In genomic region chr7:17940302-17941170, GRCh38 we compare ENCODE assay signal across 1 cellular context.
A peak's percentile ranks its signal among the peaks of the same experiment; 100 is the strongest.
TF ChIP-seq lines count a peak whose summit lies in the region.

Gene SNX13, minus strand, starts transcription at chr7:17940494. Its CDS starts 199 bp downstream, at chr7:17940295.

TF ChIP-seq in K562, 482 proteins besides CTCF, POLR2A, EP300 and RAD21 (continued from another document and continues in another):
- TF ChIP-seq MYC (IDR thresholded peaks at IDR 0.05; ENCODE audit: low read depth, low read length) (peak; percentile 58), MYC (CRISPR knock-in tag; IDR thresholded peaks at IDR 0.05; ENCODE audit: borderline replicate concordance, low read depth) (peak; percentile 36; the same call in 1 of the 2 replicates), ZNF41 (CRISPR knock-in tag; conservative IDR thresholded peaks at IDR 0.05) (no peak), ZNF134 (CRISPR knock-in tag; conservative IDR thresholded peaks at IDR 0.05) (no peak), IRF1 (CRISPR knock-in tag; IDR thresholded peaks at IDR 0.05; ENCODE audit: borderline replicate concordance) (no peak), ELF1 (tag; IDR thresholded peaks at IDR 0.05) (no peak), HCFC1 (IDR thresholded peaks at IDR 0.05; ENCODE audit: low read depth, low read length) (peak; percentile 70), HNRNPLL (IDR thresholded peaks at IDR 0.05; ENCODE audit: low read depth, low read length, poor library complexity, severe bottlenecking) (peak; percentile 57), SREBF2 (CRISPR knock-in tag; IDR thresholded peaks at IDR 0.05) (no peak), STAT5B (CRISPR knock-in tag; IDR thresholded peaks at IDR 0.05) (no peak), FOXJ2 (tag; IDR thresholded peaks at IDR 0.05) (peak; percentile 64), POLR2G (IDR thresholded peaks at IDR 0.05; ENCODE audit: low read depth, low read length) (peak; percentile 96), CUX1 (CRISPR knock-in tag; IDR thresholded peaks at IDR 0.05) (no peak), AFF4 (CRISPR knock-in tag; IDR thresholded peaks at IDR 0.05) (no peak; the same call in 1 of the 2 replicates), THRB (CRISPR knock-in tag; conservative IDR thresholded peaks at IDR 0.05) (no peak), CREM (IDR thresholded peaks at IDR 0.05; ENCODE audit: low read depth) (peak; percentile 85), ZBTB7A (IDR thresholded peaks at IDR 0.05; ENCODE audit: borderline replicate concordance, control insufficient read depth, low read depth, low read length) (no peak; the same call in 1 of the 2 replicates), HMGXB4 (CRISPR knock-in tag; IDR thresholded peaks at IDR 0.05) (no peak; the same call in 1 of the 2 replicates), JUND (IDR thresholded peaks at IDR 0.05; ENCODE audit: borderline replicate concordance, low read depth, low read length) (peak; percentile 36; the same call in 1 of the 2 replicates), JUND (tag; IDR thresholded peaks at IDR 0.05; ENCODE audit: borderline replicate concordance, low read depth, low read length) (no peak), ZNF23 (CRISPR knock-in tag; IDR thresholded peaks at IDR 0.05) (no peak), RFX1 (IDR thresholded peaks at IDR 0.05) (peak; percentile 86), L3MBTL2 (IDR thresholded peaks at IDR 0.05) (peak; percentile 68), ZC3H8 (IDR thresholded peaks at IDR 0.05) (no peak), PML (IDR thresholded peaks at IDR 0.05; ENCODE audit: low read length) (peak; percentile 33; the same call in 1 of the 2 replicates), RNF2 (IDR thresholded peaks at IDR 0.05) (peak; percentile 73; the same call in 1 of the 2 replicates), NFE2 (IDR thresholded peaks at IDR 0.05; ENCODE audit: low read depth) (no peak), ZNF584 (CRISPR knock-in tag; IDR thresholded peaks at IDR 0.05; ENCODE audit: low read depth) (no peak), C11orf30 (IDR thresholded peaks at IDR 0.05; ENCODE audit: low read depth) (peak; percentile 68), ZNF280A (IDR thresholded peaks at IDR 0.05; ENCODE audit: low read depth, partially characterized antibody) (no peak), ZBTB33 (CRISPR knock-in tag; IDR thresholded peaks at IDR 0.05) (no peak), MTA2 (IDR thresholded peaks at IDR 0.05; ENCODE audit: low read depth) (no peak), NFXL1 (CRISPR knock-in tag; IDR thresholded peaks at IDR 0.05) (no peak), ELK1 (CRISPR knock-in tag; IDR thresholded peaks at IDR 0.05) (no peak), HNRNPK (IDR thresholded peaks at IDR 0.05; ENCODE audit: low read depth, low read length, poor library complexity, severe bottlenecking) (no peak), ZNF436 (CRISPR knock-in tag; IDR thresholded peaks at IDR 0.05) (no peak), ZNF274 (IDR thresholded peaks at IDR 0.05; ENCODE audit: borderline replicate concordance, low read depth, low read length) (no peak), MBD2 (IDR thresholded peaks at IDR 0.05; ENCODE audit: borderline replicate concordance, low read depth) (no peak; the same call in 1 of the 2 replicates), HMG20B (CRISPR knock-in tag; IDR thresholded peaks at IDR 0.05) (no peak), E4F1 (CRISPR knock-in tag; IDR thresholded peaks at IDR 0.05; ENCODE audit: borderline replicate concordance) (no peak), PCBP1 (IDR thresholded peaks at IDR 0.05; ENCODE audit: low read depth, low read length, poor library complexity, severe bottlenecking) (no peak), ZNF444 (CRISPR knock-in tag; IDR thresholded peaks at IDR 0.05) (no peak), BCOR (IDR thresholded peaks at IDR 0.05) (0 out of 2 replicates have a peak, but pooled peaks have one; percentile 14), ZNF184 (CRISPR knock-in tag; IDR thresholded peaks at IDR 0.05) (no peak), BCL6 (CRISPR knock-in tag; IDR thresholded peaks at IDR 0.05) (no peak), KDM2B (CRISPR knock-in tag; IDR thresholded peaks at IDR 0.05) (no peak)
